ENCODE assay signal across 8 cellular contexts in the genomic region with DNA sequence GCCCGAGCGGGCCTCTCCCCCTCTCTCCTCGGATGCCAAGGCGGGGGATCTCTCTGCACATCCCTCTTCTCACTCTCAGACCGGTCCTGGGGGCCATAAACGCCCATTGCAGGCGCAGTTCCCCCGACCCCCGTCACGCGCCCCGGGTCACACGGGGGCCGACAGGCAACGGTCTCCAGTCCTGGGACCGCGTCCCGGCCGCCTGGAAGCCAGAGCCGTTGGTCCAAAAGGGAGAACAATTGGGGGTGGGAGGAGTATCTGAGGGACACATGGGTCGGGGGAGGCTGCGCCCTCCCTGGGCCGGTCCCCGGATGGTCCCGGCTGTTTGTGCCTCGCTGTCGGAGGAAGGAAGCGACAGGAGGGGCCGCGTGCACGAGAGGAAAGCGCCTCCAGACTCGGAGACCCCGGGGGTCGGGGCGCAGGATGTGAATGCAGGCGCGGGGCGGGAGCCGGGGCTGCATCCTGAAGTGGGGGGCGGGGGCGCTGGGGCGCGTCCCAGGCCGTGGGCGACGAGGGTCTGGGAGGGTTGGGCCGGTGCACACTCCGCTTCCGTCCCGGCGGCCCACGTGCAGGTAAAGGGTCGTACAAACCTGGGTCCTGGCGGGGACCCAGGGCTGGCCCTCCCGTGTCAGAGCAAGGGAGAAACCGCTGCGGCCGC. TPM values are rescaled to one million over a fixed set of nuclear protein-coding genes. Genes with fewer than 3 reads are reported as not detected.
DNase-seq lines count a peak whose midpoint lies in the region; ATAC-seq, FAIRE-seq and TF ChIP-seq lines count a peak whose summit lies in the region.

No MANE protein-coding gene starts in this region.

- no peak overlapping the region for H2BK12ac ChIP-seq in mesenchymal stem cell (ENCODE audit: low read length in 2 of 2)

- intact Hi-C loops in K562 (cut with micrococcal nuclease): no loop called here
- intact Hi-C loops in aorta (cut with DNase I): no loop called here

- FAIRE-seq in K562 (lab: Jason Lieb, UNC): no peak

- WGBS in K562 (ENCODE audit: insufficient coverage, low coverage, missing lambda C conversion rate): 29% methylated on average over 15 of the region's 59 CpGs
- WGBS in mesenchymal stem cell: 3% methylated on average over 56 of the region's 59 CpGs
- 4% methylated on average over 48 to 59 of the region's 59 CpGs for WGBS in aorta, 2 donors

- H3K4me2 ChIP-seq in K562 (ENCODE audit: insufficient read depth, low read length) (no peak overlapping the region), mesenchymal stem cell (ENCODE audit: low read length, poor library complexity, severe bottlenecking) (peak overlapping the region; percentile 94)

- no peaks in the 10 kb centered on the region; the same call in 1 of the 2 replicates for H4K20me1 ChIP-seq in K562 (replicated peaks; ENCODE audit: control insufficient read depth, insufficient read depth, low read length)

- no peak overlapping the region for H3K14ac ChIP-seq in mesenchymal stem cell (ENCODE audit: low read length in 2 of 2)

- H3K9ac ChIP-seq in K562 (ENCODE audit: insufficient read depth in 1 of 2, low read depth in 2 of 2, low read length in 2 of 2): peak overlapping the region in 1 of 2 experiments; percentile 74; a peak in 2 of 4 replicates
- H3K9ac ChIP-seq in mesenchymal stem cell (ENCODE audit: low read length): peak overlapping the region; percentile 83

- no peak overlapping the region for H4K91ac ChIP-seq in mesenchymal stem cell (ENCODE audit: low read length)

- POLR2A ChIA-PET in K562 (lab: Yijun Ruan, JAX): no interaction called here

- H3K27ac ChIP-seq in K562 (ENCODE audit: extremely low read depth, low read depth, low read length) (no peak overlapping the region), mesenchymal stem cell (ENCODE audit: low read length, poor library complexity, severe bottlenecking) (no peak overlapping the region), aorta (ENCODE audit: low read depth in 1 of 2, low read length in 2 of 2) (no peak overlapping the region)

- no peak overlapping the region for H3K27ac Mint-ChIP-seq in stimulated activated naive CD8-positive, alpha-beta T cell treated with anti-CD3 and anti-CD28 coated beads, Interleukin-15, Interleukin-2, amounts not matched to agents 100 ng/mL and 50 ng/mL, for 24 hours

- H3K4me3 ChIP-seq in K562: peak overlapping the region; percentile 43; the same call in 1 of the 2 replicates
- peak overlapping the region; percentile 81 for H3K4me3 ChIP-seq in mesenchymal stem cell (ENCODE audit: insufficient read depth in 1 of 2, low read depth in 1 of 2, low read length in 2 of 2)
- H3K4me3 ChIP-seq in aorta (ENCODE audit: low read length in 2 of 2): peak overlapping the region; percentile 44 to 63

- no peaks in the 10 kb centered on the region for H3K9me3 ChIP-seq in K562 (replicated peaks; ENCODE audit: control insufficient read depth, insufficient read depth, low read depth, low read length)
- no peaks in the 10 kb centered on the region for H3K9me3 ChIP-seq in mesenchymal stem cell (ENCODE audit: control insufficient read depth, low read length)
- H3K9me3 ChIP-seq in aorta (ENCODE audit: control insufficient read depth, low read length): no peaks in the 10 kb centered on the region

- peak overlapping the region in 1 of 2 experiments; percentile 18 for H3K23ac ChIP-seq in mesenchymal stem cell (ENCODE audit: low read length in 2 of 2)

- peaks cover 7% of the 10 kb centered on the region for H3K4me1 Mint-ChIP-seq in stimulated activated naive CD8-positive, alpha-beta T cell treated with anti-CD3 and anti-CD28 coated beads, Interleukin-15, Interleukin-2, amounts not matched to agents 100 ng/mL and 50 ng/mL, for 24 hours (ENCODE audit: low read depth)

- peak overlapping the region; percentile 45; the same call in 1 of the 2 replicates for H2AFZ ChIP-seq in K562 (ENCODE audit: low read depth, low read length)
- H2AFZ ChIP-seq in mesenchymal stem cell (ENCODE audit: low read depth, low read length): no peak overlapping the region

- no peaks in the 10 kb centered on the region for H3K36me3 ChIP-seq in K562 (ENCODE audit: control insufficient read depth, insufficient read depth, low read length)
- peaks cover 0 to 9% of the 10 kb centered on the region in 2 experiments for H3K36me3 ChIP-seq in mesenchymal stem cell (ENCODE audit: control insufficient read depth in 1 of 2, insufficient read depth in 2 of 2, low read depth in 1 of 2, low read length in 2 of 2)
- no peaks in the 10 kb centered on the region for H3K36me3 ChIP-seq in aorta (ENCODE audit: control insufficient read depth in 1 of 2, insufficient read depth in 2 of 2, low read length in 1 of 2)

- no peak overlapping the region for H3K4ac ChIP-seq in mesenchymal stem cell (ENCODE audit: low read depth in 1 of 2, low read length in 2 of 2)

- in situ Hi-C loops in K562 (cut with MboI): no loop called here

- no peak for TF ChIP-seq RAD21 in K562 (CRISPR knock-in tag; conservative IDR thresholded peaks at IDR 0.05 in 1 of 2, IDR thresholded peaks at IDR 0.05 in 1 of 2)

- H3K9me3 Mint-ChIP-seq in stimulated activated naive CD8-positive, alpha-beta T cell treated with anti-CD3 and anti-CD28 coated beads, Interleukin-15, Interleukin-2, amounts not matched to agents 100 ng/mL and 50 ng/mL, for 24 hours: no peaks in the 10 kb centered on the region

- no peak for ATAC-seq in stimulated activated naive CD8-positive, alpha-beta T cell treated with anti-CD3 and anti-CD28 coated beads, Interleukin-15, Interleukin-2, amounts not matched to agents 100 U/mL and 50 U/mL, for 24 hours
- no peak; the same call in 2 of the 3 replicates for ATAC-seq in K562
- no peak for ATAC-seq in aorta (ENCODE audit: low FRiP score)
- no peak for ATAC-seq in HG03460 (IDR thresholded peaks at IDR 0.05; ENCODE audit: unreplicated experiment)

- no peak overlapping the region for H2AK5ac ChIP-seq in mesenchymal stem cell (ENCODE audit: low read length, severe bottlenecking)

- TF ChIP-seq EP300 in K562 (IDR thresholded peaks at IDR 0.05; ENCODE audit: low read length): no peak

- peaks cover 3% of the 10 kb centered on the region for H3K36me3 Mint-ChIP-seq in stimulated activated naive CD8-positive, alpha-beta T cell treated with anti-CD3 and anti-CD28 coated beads, Interleukin-15, Interleukin-2, amounts not matched to agents 100 ng/mL and 50 ng/mL, for 24 hours (ENCODE audit: low read depth)

- TF ChIP-seq CTCF in K562 (IDR thresholded peaks at IDR 0.05 in 2 of 3, conservative IDR thresholded peaks at IDR 0.05 in 1 of 3; ENCODE audit: insufficient read depth in 2 of 3, low read depth in 1 of 3, low read length in 3 of 3): no peak

- DNase-seq in stimulated activated naive CD8-positive, alpha-beta T cell treated with anti-CD3 and anti-CD28 coated beads, Interleukin-15, Interleukin-2, amounts not matched to agents 100 U/mL and 50 U/mL, for 24 hours: no peak
- peak in 1 of 4 experiments; percentile 16 for DNase-seq in K562 (ENCODE audit: extremely low read depth in 1 of 4, low spot score in 3 of 4)
- no peak for DNase-seq in mesenchymal stem cell
- no peak for DNase-seq in aorta
- DNase-seq in pons (ENCODE audit: low spot score): no peak
- no peak for DNase-seq in NCI-H1694 treated with DMSO at 0.1 percent for 48 hours (lab: John Stamatoyannopoulos, UW)

- H3K4me1 ChIP-seq in K562 (replicated peaks in 1 of 2; ENCODE audit: control insufficient read depth in 2 of 2, insufficient read depth in 2 of 2, low read length in 2 of 2) (peaks cover 0 to 30% of the 10 kb centered on the region in 2 experiments; a peak in 2 of 5 replicates), mesenchymal stem cell (ENCODE audit: control insufficient read depth, insufficient read depth, low read depth, low read length) (peaks cover 26% of the 10 kb centered on the region), aorta (ENCODE audit: control insufficient read depth in 1 of 2, insufficient read depth in 2 of 2, low read length in 2 of 2) (no peaks in the 10 kb centered on the region)

- no peak for TF ChIP-seq POLR2A in K562 (conservative IDR thresholded peaks at IDR 0.05)

- peak overlapping the region; percentile 73 for H3K4me3 Mint-ChIP-seq in stimulated activated naive CD8-positive, alpha-beta T cell treated with anti-CD3 and anti-CD28 coated beads, Interleukin-15, Interleukin-2, amounts not matched to agents 100 ng/mL and 50 ng/mL, for 24 hours

- CTCF ChIA-PET in K562 (lab: Yijun Ruan, JAX; ENCODE audit: low intra/inter-chr PET ratio): no interaction called here

- no peak overlapping the region for H2BK120ac ChIP-seq in mesenchymal stem cell (ENCODE audit: low read depth, low read length)

- no peak overlapping the region for H4K8ac ChIP-seq in mesenchymal stem cell (ENCODE audit: low read length)

- no peak overlapping the region for H2BK15ac ChIP-seq in mesenchymal stem cell (ENCODE audit: low read depth, poor library complexity, severe bottlenecking)

- peaks cover 50% of the 10 kb centered on the region for H3K27me3 Mint-ChIP-seq in stimulated activated naive CD8-positive, alpha-beta T cell treated with anti-CD3 and anti-CD28 coated beads, Interleukin-15, Interleukin-2, amounts not matched to agents 100 ng/mL and 50 ng/mL, for 24 hours

- H2BK5ac ChIP-seq in mesenchymal stem cell (ENCODE audit: low read depth, low read length, poor library complexity, severe bottlenecking): no peak overlapping the region

- H3K79me2 ChIP-seq in K562 (ENCODE audit: control insufficient read depth, insufficient read depth, low read length): no peaks in the 10 kb centered on the region

- H3K79me1 ChIP-seq in mesenchymal stem cell (replicated peaks; ENCODE audit: low read length, poor library complexity, severe bottlenecking): no peaks in the 10 kb centered on the region

- no TSS peak for BruUV-seq in K562 (replicated peaks; lab: Mats Ljungman, UMichigan)

- no peak overlapping the region for H3K18ac ChIP-seq in mesenchymal stem cell (ENCODE audit: low read depth in 1 of 2, low read length in 2 of 2)

- peaks cover 8 to 56% of the 10 kb centered on the region in 2 experiments; a peak in 3 of 5 replicates for H3K27me3 ChIP-seq in K562 (ENCODE audit: control insufficient read depth in 2 of 2, insufficient read depth in 2 of 2, low read length in 2 of 2)
- H3K27me3 ChIP-seq in mesenchymal stem cell (ENCODE audit: control insufficient read depth in 1 of 2, insufficient read depth in 1 of 2, low read length in 2 of 2): peaks cover 29 to 72% of the 10 kb centered on the region in 2 experiments
- H3K27me3 ChIP-seq in aorta (ENCODE audit: control insufficient read depth in 1 of 2, insufficient read depth in 2 of 2, low read length in 1 of 2): no peaks in the 10 kb centered on the region

- no peaks in the 10 kb centered on the region for H3K9me1 ChIP-seq in K562 (ENCODE audit: control insufficient read depth, insufficient read depth, low read length)

RNA-seq across cellular contexts. Expression of a gene that starts 0.9 kb away (rescaled TPM):
- total RNA-seq in K562 (2011; cell fraction: chromatin; rRNA removed; ENCODE audit: low replicate concordance): 1.5 and 3.5 TPM in 2 replicates
- total RNA-seq in K562 (2011; cell fraction: nucleolus; rRNA removed): 1.7 and 1.8 TPM in 2 replicates
- total RNA-seq in K562 (2011; cell fraction: nucleoplasm; rRNA removed): 1.5 and 2.0 TPM in 2 replicates
- 0.18 and 0.86 TPM in 2 replicates for total RNA-seq in K562 (2014; rRNA removed)
- 0.10 and 0.29 TPM in 2 replicates for total RNA-seq in K562 (2014; rRNA removed; fragmentation: Illumina TruSeq; extraction: Trizol)
- total RNA-seq in K562 (2015; rRNA removed; fragmentation: Illumina TruSeq; extraction: Trizol): 0.11 TPM in 2 replicates
- 1.1 and 2.0 TPM in 2 replicates for total RNA-seq in K562 (2021)
- polyA plus RNA-seq in K562 (2011; rRNA removed): 0.20 and 0.95 TPM in 2 replicates
- 0.53 and 0.66 TPM in 2 replicates for polyA plus RNA-seq in K562 (2011; cell fraction: cytosol; rRNA removed)
- 5.8 and 11.2 TPM in 2 replicates for polyA plus RNA-seq in K562 (2011; cell fraction: nucleus; rRNA removed)
- 0.57 and 0.78 TPM in 2 replicates for polyA plus RNA-seq in K562 (2012)
- 0.47 and 0.49 TPM in 2 replicates for polyA plus RNA-seq in K562 (2014; fragmentation: Illumina TruSeq; extraction: Trizol)
- polyA plus RNA-seq in K562 (2014; fragmentation: Nextera tagmentation; extraction: Ambion mirVana): under 1 TPM; 0.10 to 0.11 TPM
- polyA plus RNA-seq in K562 (2014; rRNA removed): 0.68 and 1.6 TPM in 2 replicates
- polyA minus RNA-seq in K562 (2011; rRNA and poly(A)+ RNA removed): 0.24 and 0.25 TPM in 2 replicates
- polyA minus RNA-seq in K562 (2011; cell fraction: cytosol; rRNA and poly(A)+ RNA removed): 0.38 and 1.0 TPM in 2 replicates
- polyA minus RNA-seq in K562 (2011; cell fraction: nucleus; rRNA and poly(A)+ RNA removed): 1.3 and 1.7 TPM in 2 replicates
- 1.8 TPM for polyA plus RNA-seq in mesenchymal stem cell (2013, experiment 1 of 2)
- polyA plus RNA-seq in mesenchymal stem cell (2013, experiment 2 of 2): 1.5 TPM
- total RNA-seq in aorta: under 1 TPM; 0.29 to 0.63 TPM
- polyA plus RNA-seq in aorta: under 1 TPM in 1 of 2 donors, not detected in 1; 0.23 TPM

RNA-seq across cellular contexts. Expression of a gene that starts 28.8 kb away (rescaled TPM):
- total RNA-seq in K562 (2011; cell fraction: chromatin; rRNA removed; ENCODE audit: low replicate concordance): 17.6 and 37.3 TPM in 2 replicates
- 25.0 and 29.3 TPM in 2 replicates for total RNA-seq in K562 (2011; cell fraction: nucleolus; rRNA removed)
- total RNA-seq in K562 (2011; cell fraction: nucleoplasm; rRNA removed): 22.3 and 33.4 TPM in 2 replicates
- total RNA-seq in K562 (2014; rRNA removed) (57.9 and 69.1 TPM in 2 replicates), K562 (2014; rRNA removed; fragmentation: Illumina TruSeq; extraction: Trizol) (25.6 and 29.1 TPM in 2 replicates), K562 (2015; rRNA removed; fragmentation: Illumina TruSeq; extraction: Trizol) (37.9 and 38.4 TPM in 2 replicates), K562 (2021) (59.8 and 70.1 TPM in 2 replicates), aorta (10 to 100 TPM; 25.9 to 31.1 TPM)
- polyA plus RNA-seq in K562 (2011; rRNA removed) (31.9 and 48.1 TPM in 2 replicates), K562 (2014; fragmentation: Illumina TruSeq; extraction: Trizol) (36.7 and 46.9 TPM in 2 replicates), K562 (2014; fragmentation: Nextera tagmentation; extraction: Ambion mirVana) (10 to 100 TPM in 1 of 2 experiments, 1 to 10 TPM in 1; 5.0 to 20.1 TPM), K562 (2014; rRNA removed) (79.7 and 81.3 TPM in 2 replicates), aorta (10 to 100 TPM; 26.7 to 72.4 TPM)
- 50.7 and 79.6 TPM in 2 replicates for polyA plus RNA-seq in K562 (2011; cell fraction: cytosol; rRNA removed)
- 37.7 and 38.1 TPM in 2 replicates for polyA plus RNA-seq in K562 (2011; cell fraction: nucleus; rRNA removed)
- 40.6 and 45.0 TPM in 2 replicates for polyA plus RNA-seq in K562 (2012)
- polyA minus RNA-seq in K562 (2011; rRNA and poly(A)+ RNA removed): 9.4 and 11.0 TPM in 2 replicates
- 12.7 and 13.8 TPM in 2 replicates for polyA minus RNA-seq in K562 (2011; cell fraction: cytosol; rRNA and poly(A)+ RNA removed)
- polyA minus RNA-seq in K562 (2011; cell fraction: nucleus; rRNA and poly(A)+ RNA removed): 7.0 and 10.7 TPM in 2 replicates
- 61.9 TPM for polyA plus RNA-seq in mesenchymal stem cell (2013, experiment 1 of 2)
- polyA plus RNA-seq in mesenchymal stem cell (2013, experiment 2 of 2): 64.3 TPM

RNA-seq across cellular contexts. Expression of a gene that starts 33.6 kb away (rescaled TPM):
- 59.1 and 80.5 TPM in 2 replicates for total RNA-seq in K562 (2011; cell fraction: chromatin; rRNA removed; ENCODE audit: low replicate concordance)
- 65.5 and 65.9 TPM in 2 replicates for total RNA-seq in K562 (2011; cell fraction: nucleolus; rRNA removed)
- 71.2 and 83.1 TPM in 2 replicates for total RNA-seq in K562 (2011; cell fraction: nucleoplasm; rRNA removed)
- total RNA-seq in K562 (2014; rRNA removed) (52.3 and 55.9 TPM in 2 replicates), K562 (2014; rRNA removed; fragmentation: Illumina TruSeq; extraction: Trizol) (13.5 and 18.7 TPM in 2 replicates), K562 (2015; rRNA removed; fragmentation: Illumina TruSeq; extraction: Trizol) (29.8 and 31.3 TPM in 2 replicates), K562 (2021) (37.1 and 45.1 TPM in 2 replicates), aorta (10 to 100 TPM; 40.5 to 49.5 TPM)
- polyA plus RNA-seq in K562 (2011; rRNA removed) (29.1 and 67.9 TPM in 2 replicates), K562 (2014; fragmentation: Illumina TruSeq; extraction: Trizol) (22.1 and 31.4 TPM in 2 replicates), K562 (2014; fragmentation: Nextera tagmentation; extraction: Ambion mirVana) (1 to 10 TPM; 2.3 to 3.4 TPM), K562 (2014; rRNA removed) (46.2 and 54.4 TPM in 2 replicates), aorta (10 to 100 TPM; 42.8 to 81.0 TPM)
- 35.1 and 63.8 TPM in 2 replicates for polyA plus RNA-seq in K562 (2011; cell fraction: cytosol; rRNA removed)
- polyA plus RNA-seq in K562 (2011; cell fraction: nucleus; rRNA removed): 92.4 and 212 TPM in 2 replicates
- polyA plus RNA-seq in K562 (2012): 34.4 and 35.1 TPM in 2 replicates
- 19.0 and 25.7 TPM in 2 replicates for polyA minus RNA-seq in K562 (2011; rRNA and poly(A)+ RNA removed)
- polyA minus RNA-seq in K562 (2011; cell fraction: cytosol; rRNA and poly(A)+ RNA removed): 16.6 and 19.7 TPM in 2 replicates
- polyA minus RNA-seq in K562 (2011; cell fraction: nucleus; rRNA and poly(A)+ RNA removed): 8.5 and 29.2 TPM in 2 replicates
- polyA plus RNA-seq in mesenchymal stem cell (2013, experiment 1 of 2): 38.3 TPM
- 39.7 TPM for polyA plus RNA-seq in mesenchymal stem cell (2013, experiment 2 of 2)
